25 cellular contexts compared by ENCODE assay signal in genomic region chr7:120480472-120480871, GRCh38.
"Had no signal": no experiment of that assay in that cellular context is flagged by ENCODE, and none has a peak within 500 bp of the region (broad histone marks: within the 10 kb centered on the region; RNA-seq: fewer than 3 reads in every experiment).

No MANE protein-coding gene starts in this region.

- H3K4me1 ChIP-seq: esophagus squamous epithelium, gastrocnemius medialis, heart right ventricle, left lung, lower lobe of right lung had no signal

- DNase-seq: cortex of kidney; effector CD8-positive, alpha-beta T cell; effector memory CD8-positive, alpha-beta T cell; endodermal cell; erythroblast; esophagus squamous epithelium; foreskin fibroblast; foreskin melanocyte; gastrocnemius medialis; glutamatergic neuron; head of caudate nucleus; heart right ventricle; hippocampal formation; left cardiac atrium; left ventricle myocardium superior; lower lobe of right lung; mesenchymal stem cell; mucosa of descending colon; naive B cell had no signal

- H3K27ac ChIP-seq: epithelial cell of prostate, esophagus squamous epithelium, gastrocnemius medialis, heart right ventricle, left lung, lower lobe of right lung had no signal

- FAIRE-seq: endometrium, islet of Langerhans, keratinocyte had no signal

- H3K9me3 ChIP-seq: esophagus squamous epithelium, gastrocnemius medialis, heart right ventricle, left lung, lower lobe of right lung, mucosa of descending colon had no signal

- H3K4me3 ChIP-seq: esophagus squamous epithelium, gastrocnemius medialis, heart right ventricle, left lung, lower lobe of right lung, mucosa of descending colon had no signal

- ATAC-seq: effector memory CD8-positive, alpha-beta T cell; esophagus mucosa; gastrocnemius medialis; heart right ventricle; left cardiac atrium; left ventricle myocardium superior; lower lobe of right lung; mucosa of descending colon had no signal

- H3K27me3 ChIP-seq: esophagus squamous epithelium, gastrocnemius medialis, heart right ventricle, left lung had no signal

- H3K36me3 ChIP-seq: esophagus squamous epithelium, gastrocnemius medialis, heart right ventricle, left lung, lower lobe of right lung had no signal
